13 cellular contexts compared by ENCODE assay signal in genomic region chr3:127749361-127749760, GRCh38.
DNase-seq lines count a peak whose midpoint lies in the region; ATAC-seq and TF ChIP-seq lines count a peak whose summit lies in the region.
"Had no signal": no experiment of that assay in that cellular context is flagged by ENCODE, and none has a peak within 500 bp of the region (broad histone marks: within the 10 kb centered on the region; RNA-seq: fewer than 3 reads in every experiment).

No MANE protein-coding gene starts in this region.

- POLR2A ChIA-PET in SK-N-SH (lab: Yijun Ruan, JAX), result no interaction called here

- H3K9ac ChIP-seq in SK-N-SH (no peak overlapping the region), subcutaneous abdominal adipose tissue (ENCODE audit: low read length in 5 of 5) (peak overlapping the region in 2 of 5 donors; percentile 58 to 59)

- TF ChIP-seq EP300 in SK-N-SH (IDR thresholded peaks at IDR 0.05; ENCODE audit: borderline replicate concordance in 1 of 2, low read depth in 1 of 2, low read length in 1 of 2), result no peak

- H3K27me3 Mint-ChIP-seq in activated CD8-positive, alpha-beta memory T cell treated with anti-CD3 and anti-CD28 coated beads, Interleukin-2, amount 10 ng/mL, durations not matched to agents 7 days and 5 days, result peaks cover 16% of the 10 kb centered on the region

- no peaks in the 10 kb centered on the region for H3K9me3 ChIP-seq in SK-N-SH
- H3K9me3 ChIP-seq in subcutaneous abdominal adipose tissue (ENCODE audit: control insufficient read depth in 5 of 5, low read length in 5 of 5), result no peaks in the 10 kb centered on the region
- H3K9me3 ChIP-seq: suprapubic skin had no signal

- no peak overlapping the region for H3K4me3 ChIP-seq in SK-N-SH (ENCODE audit: low read depth in 2 of 2, low read length in 1 of 2)
- H3K4me3 ChIP-seq in subcutaneous abdominal adipose tissue (ENCODE audit: low read depth in 1 of 5, low read length in 5 of 5), result no peak overlapping the region
- H3K4me3 ChIP-seq: suprapubic skin had no signal

- no peak overlapping the region for H3K27ac Mint-ChIP-seq in activated CD8-positive, alpha-beta memory T cell treated with anti-CD3 and anti-CD28 coated beads, Interleukin-2, amount 10 ng/mL, durations not matched to agents 7 days and 5 days

- H3K27me3 ChIP-seq in SK-N-SH (ENCODE audit: insufficient read depth) (no peaks in the 10 kb centered on the region), subcutaneous abdominal adipose tissue (ENCODE audit: control insufficient read depth in 5 of 5, insufficient read depth in 4 of 5, low read length in 5 of 5) (no peaks in the 10 kb centered on the region)
- H3K27me3 ChIP-seq: suprapubic skin had no signal

- H3K27ac ChIP-seq in SK-N-SH (ENCODE audit: low read depth in 2 of 2, low read length in 1 of 2), result no peak overlapping the region; a peak in 1 of 4 replicates
- peak overlapping the region; percentile 60; the same call in 1 of the 2 replicates for H3K27ac ChIP-seq in VCaP
- H3K27ac ChIP-seq in subcutaneous abdominal adipose tissue (ENCODE audit: low read depth, low read length), result peak overlapping the region; percentile 80
- H3K27ac ChIP-seq: 22Rv1 had no signal

- no peak overlapping the region for H2AFZ ChIP-seq in SK-N-SH (ENCODE audit: low read depth)

- no peaks in the 10 kb centered on the region for H3K9me2 ChIP-seq in SK-N-SH

- H3K36me3 Mint-ChIP-seq in activated CD8-positive, alpha-beta memory T cell treated with anti-CD3 and anti-CD28 coated beads, Interleukin-2, amount 10 ng/mL, durations not matched to agents 7 days and 5 days, result no peaks in the 10 kb centered on the region

- no peaks in the 10 kb centered on the region for H4K20me1 ChIP-seq in SK-N-SH (ENCODE audit: insufficient read depth)

- no peaks in the 10 kb centered on the region for H3K36me3 ChIP-seq in SK-N-SH (replicated peaks in 1 of 2; ENCODE audit: control insufficient read depth in 1 of 2, insufficient read depth in 2 of 2, low read length in 1 of 2)
- peaks cover 0 to 49% (median 31%) of the 10 kb centered on the region in 5 donors for H3K36me3 ChIP-seq in subcutaneous abdominal adipose tissue (ENCODE audit: control insufficient read depth in 5 of 5, insufficient read depth in 5 of 5, low read length in 5 of 5)
- H3K36me3 ChIP-seq: suprapubic skin had no signal

- H3K4me1 ChIP-seq in SK-N-SH (ENCODE audit: control insufficient read depth in 1 of 2, insufficient read depth in 2 of 2, low read depth in 1 of 2, low read length in 1 of 2) (peaks cover 31 to 54% of the 10 kb centered on the region in 2 experiments; a peak in 3 of 4 replicates), subcutaneous abdominal adipose tissue (ENCODE audit: control insufficient read depth in 5 of 5, insufficient read depth in 5 of 5, low read length in 5 of 5) (peaks cover 14 to 84% (median 79%) of the 10 kb centered on the region in 5 donors)

- no peaks in the 10 kb centered on the region for H3K79me2 ChIP-seq in SK-N-SH (ENCODE audit: insufficient read depth)

- ATAC-seq in SK-N-SH treated with all-trans-retinoic acid at 6 μM for 48 hours, result no peak
- no peak for ATAC-seq in activated CD8-positive, alpha-beta memory T cell treated with anti-CD3 and anti-CD28 coated beads, Interleukin-2, amount 10 ng/mL, durations not matched to agents 7 days and 5 days

- peaks cover 19% of the 10 kb centered on the region for H3K4me1 Mint-ChIP-seq in activated CD8-positive, alpha-beta memory T cell treated with anti-CD3 and anti-CD28 coated beads, Interleukin-2, amount 10 ng/mL, durations not matched to agents 7 days and 5 days

- no peak for TF ChIP-seq RAD21 in SK-N-SH (IDR thresholded peaks at IDR 0.05; ENCODE audit: low read length)

- TF ChIP-seq CTCF in SK-N-SH (IDR thresholded peaks at IDR 0.05) (no peak), VCaP (conservative IDR thresholded peaks at IDR 0.05) (no peak)

- 95% methylated on average over 3 of the region's 3 CpGs for WGBS in SK-N-SH (ENCODE audit: low lambda C conversion rate)

- H3K4me2 ChIP-seq in SK-N-SH, result peak overlapping the region; percentile 33; the same call in 1 of the 2 replicates

- no peaks in the 10 kb centered on the region for H3K9me3 Mint-ChIP-seq in activated CD8-positive, alpha-beta memory T cell treated with anti-CD3 and anti-CD28 coated beads, Interleukin-2, amount 10 ng/mL, durations not matched to agents 7 days and 5 days (ENCODE audit: low read depth)

- peaks cover 7% of the 10 kb centered on the region for H3F3A ChIP-seq in SK-N-SH (replicated peaks; ENCODE audit: insufficient read depth)

- DNase-seq in SK-N-SH (no peak), kidney tubule cell (ENCODE audit: low spot score) (peak; percentile 55), NCI-H1694 (lab: John Stamatoyannopoulos, UW) (no peak)
- DNase-seq in activated CD8-positive, alpha-beta memory T cell treated with anti-CD3 and anti-CD28 coated beads, Interleukin-2, amount 50 U/mL, for 48 hours, result no peak
- DNase-seq in activated CD8-positive, alpha-beta memory T cell treated with anti-CD3 and anti-CD28 coated beads, Interleukin-2, amount 10 ng/mL, durations not matched to agents 7 days and 5 days, result no peak
- DNase-seq: COR-L47, dermis blood vessel endothelial cell, NCI-H1417 had no signal

- CTCF ChIA-PET in SK-N-SH (lab: Yijun Ruan, JAX), result interaction anchor here (0.6 to 2.7 kb wide), 15 partner anchors 10 to 221 kb away, joined by 3 to 13 read pairs (median 3); partner anchors contain the start of gene MGLL
- CTCF ChIA-PET in activated CD8-positive, alpha-beta memory T cell treated with anti-CD3 and anti-CD28 coated beads, Interleukin-2, amount 10 ng/mL, durations not matched to agents 7 days and 5 days (lab: Charles Lee), result interaction anchor here (1.1 to 3.4 kb wide), 5 partner anchors 11 to 174 kb away, joined by 3 to 16 read pairs (median 4); no protein-coding TSS in a partner anchor

- no peak overlapping the region for H3K4me3 Mint-ChIP-seq in activated CD8-positive, alpha-beta memory T cell treated with anti-CD3 and anti-CD28 coated beads, Interleukin-2, amount 10 ng/mL, durations not matched to agents 7 days and 5 days

TF ChIP-seq in SK-N-SH, 30 proteins besides CTCF, POLR2A, EP300 and RAD21 (continues in another document):
- TF ChIP-seq JUND (IDR thresholded peaks at IDR 0.05) (no peak), FOXM1 (IDR thresholded peaks at IDR 0.05; ENCODE audit: low read depth) (no peak), RXRA (IDR thresholded peaks at IDR 0.05; ENCODE audit: borderline replicate concordance, low read depth) (no peak), PBX3 (IDR thresholded peaks at IDR 0.05) (no peak), NFIC (IDR thresholded peaks at IDR 0.05; ENCODE audit: borderline replicate concordance) (no peak), RFX5 (IDR thresholded peaks at IDR 0.05; ENCODE audit: low read length) (no peak), RCOR1 (IDR thresholded peaks at IDR 0.05; ENCODE audit: low read length) (no peak), USF1 (IDR thresholded peaks at IDR 0.05; ENCODE audit: borderline replicate concordance, low read depth) (no peak), EZH2phosphoT487 (IDR thresholded peaks at IDR 0.05; ENCODE audit: borderline replicate concordance, low read depth) (no peak), TCF12 (IDR thresholded peaks at IDR 0.05) (no peak), MXI1 (IDR thresholded peaks at IDR 0.05; ENCODE audit: low read depth, low read length) (no peak)

TF ChIP-seq in SK-N-SH treated with all-trans-retinoic acid at 6 μM for 48 hours, 23 proteins besides CTCF, POLR2A, EP300 and RAD21 (continues in another document):
- no peak for TF ChIP-seq ARNTL (CRISPR knock-in tag; IDR thresholded peaks at IDR 0.05; ENCODE audit: borderline replicate concordance, low read depth)
- TF ChIP-seq ZNF8 (CRISPR knock-in tag; IDR thresholded peaks at IDR 0.05), result no peak
- no peak for TF ChIP-seq TSHZ2 (CRISPR knock-in tag; IDR thresholded peaks at IDR 0.05)
- TF ChIP-seq ZC3H10 (CRISPR knock-in tag; IDR thresholded peaks at IDR 0.05), result no peak
- TF ChIP-seq CSRNP3 (CRISPR knock-in tag; IDR thresholded peaks at IDR 0.05), result no peak

Comparison
In these comparisons a context has a peak if more than half of its experiments do, and no peak if none do; other contexts are left out.
1. H3K27ac ChIP-seq: peak in VCaP (single experiment) and subcutaneous abdominal adipose tissue (single experiment); none in SK-N-SH (0 of 2).